In genomic region chr16:14833873-14834248, GRCh38 we compare ENCODE assay signal across 8 cellular contexts. TPM values are rescaled to one million over a fixed set of nuclear protein-coding genes. Genes with fewer than 3 reads are reported as not detected.
DNase-seq lines count a peak whose midpoint lies in the region; ATAC-seq and TF ChIP-seq lines count a peak whose summit lies in the region.
"Not testable (repeated sequence)": the region's sequence is repeated elsewhere in the genome, so short reads cannot be mapped to it uniquely, and the experiment has no call there.

No MANE protein-coding gene starts in this region.

- peak; percentile 43 for ATAC-seq in GM18517 (IDR thresholded peaks at IDR 0.05; ENCODE audit: unreplicated experiment)
- ATAC-seq in GM21390 (IDR thresholded peaks at IDR 0.05; ENCODE audit: unreplicated experiment), result peak; percentile 36
- peak; percentile 36 for ATAC-seq in HG02884 (IDR thresholded peaks at IDR 0.05; ENCODE audit: unreplicated experiment)
- ATAC-seq in HG03460 (IDR thresholded peaks at IDR 0.05; ENCODE audit: unreplicated experiment), result peak; percentile 41
- peak; percentile 30 to 32 for ATAC-seq in activated CD4-positive, CD25-positive, alpha-beta regulatory T cell treated with anti-CD3 and anti-CD28 coated beads, Interleukin-2, amount 50 U/mL, for 24 hours
- peak; percentile 60 for ATAC-seq in esophagus mucosa
- peak; percentile 56 for ATAC-seq in lung (ENCODE audit: insufficient read depth, low FRiP score)
- peak; percentile 9 for ATAC-seq in thoracic aorta (ENCODE audit: insufficient number of reproducible peaks, low FRiP score, low read depth)

- H3K36me3 ChIP-seq in lung (ENCODE audit: control insufficient read depth in 2 of 2, insufficient read depth in 2 of 2, low read length in 2 of 2); thoracic aorta: not testable (repeated sequence)

- H3K4me3 ChIP-seq in lung, result not testable (repeated sequence)
- H3K4me3 ChIP-seq in thoracic aorta, result peak overlapping the region; percentile 47

- no CpG with 5 or more reads among the region's 39 CpGs for WGBS in lung, 2 donors

- not testable (repeated sequence) for TF ChIP-seq CTCF in lung (IDR thresholded peaks at IDR 0.05; ENCODE audit: control extremely low read depth, extremely low read depth); thoracic aorta (IDR thresholded peaks at IDR 0.05)

- not testable (repeated sequence) for H3K4me1 ChIP-seq in lung (ENCODE audit: control insufficient read depth in 2 of 2, insufficient read depth in 2 of 2, low read length in 2 of 2); thoracic aorta (ENCODE audit: control insufficient read depth in 1 of 2, low read depth in 2 of 2)

- H3K27me3 ChIP-seq in lung (ENCODE audit: control insufficient read depth, insufficient read depth); thoracic aorta (replicated peaks; ENCODE audit: insufficient read depth): not testable (repeated sequence)

- H3K9me3 ChIP-seq in lung (ENCODE audit: control insufficient read depth in 2 of 2, insufficient read depth in 1 of 2, low read length in 1 of 2); thoracic aorta: not testable (repeated sequence)

- not testable (repeated sequence) for DNase-seq in lung (ENCODE audit: low spot score); thoracic aorta (ENCODE audit: low spot score)

- H3K27ac ChIP-seq in lung (ENCODE audit: low read depth in 1 of 2, low read length in 1 of 2); thoracic aorta: not testable (repeated sequence)

RNA-seq across cellular contexts. Expression of gene NOMO1, which starts 0.3 kb away (rescaled TPM):
- 62.8 TPM for total RNA-seq in esophagus mucosa
- total RNA-seq in lung, result 10 to 100 TPM; 39.6 to 90.8 TPM
- 10 to 100 TPM; 21.2 to 45.1 TPM for polyA plus RNA-seq in lung
- total RNA-seq in thoracic aorta, result 10 to 100 TPM; 51.6 to 80.3 TPM

Comparison
In these comparisons a context has a peak if more than half of its experiments do, and no peak if none do; other contexts are left out.
1. ATAC-seq: peak in every context shown above with its lines; median percentile 60 in esophagus mucosa; 56 in lung; 43 in GM18517; 41 in HG03460; 36 in GM21390; 36 in HG02884; 31 in activated CD4-positive, CD25-positive, alpha-beta regulatory T cell treated with anti-CD3 and anti-CD28 coated beads, Interleukin-2, amount 50 U/mL, for 24 hours; 9 in thoracic aorta.